In genomic region chr9:93204470-93205043, GRCh38 we compare ENCODE assay signal across 1 cellular context.
TF ChIP-seq lines count a peak whose summit lies in the region.

No MANE protein-coding gene starts in this region.

TF ChIP-seq in K562, 482 proteins besides CTCF, POLR2A, EP300 and RAD21:
- TF ChIP-seq TFE3 (CRISPR knock-in tag; IDR thresholded peaks at IDR 0.05) (no peak), ZZZ3 (IDR thresholded peaks at IDR 0.05) (no peak), ZFPM2 (CRISPR knock-in tag; IDR thresholded peaks at IDR 0.05) (no peak), ZNF175 (CRISPR knock-in tag; IDR thresholded peaks at IDR 0.05; ENCODE audit: low read depth) (no peak), ZEB2 (IDR thresholded peaks at IDR 0.05) (no peak), DDX20 (tag; IDR thresholded peaks at IDR 0.05; ENCODE audit: low read depth) (no peak), GABPB2 (CRISPR knock-in tag; conservative IDR thresholded peaks at IDR 0.05) (no peak), MEF2D (tag; conservative IDR thresholded peaks at IDR 0.05; ENCODE audit: low read depth) (no peak), CAMTA2 (CRISPR knock-in tag; conservative IDR thresholded peaks at IDR 0.05) (no peak), ELF1 (tag; IDR thresholded peaks at IDR 0.05) (no peak), ARHGAP35 (IDR thresholded peaks at IDR 0.05; ENCODE audit: partially characterized antibody) (no peak), ZNF764 (CRISPR knock-in tag; IDR thresholded peaks at IDR 0.05; ENCODE audit: low read depth) (no peak), ZNF232 (CRISPR knock-in tag; IDR thresholded peaks at IDR 0.05) (no peak)
- TF ChIP-seq, protein P1, sequence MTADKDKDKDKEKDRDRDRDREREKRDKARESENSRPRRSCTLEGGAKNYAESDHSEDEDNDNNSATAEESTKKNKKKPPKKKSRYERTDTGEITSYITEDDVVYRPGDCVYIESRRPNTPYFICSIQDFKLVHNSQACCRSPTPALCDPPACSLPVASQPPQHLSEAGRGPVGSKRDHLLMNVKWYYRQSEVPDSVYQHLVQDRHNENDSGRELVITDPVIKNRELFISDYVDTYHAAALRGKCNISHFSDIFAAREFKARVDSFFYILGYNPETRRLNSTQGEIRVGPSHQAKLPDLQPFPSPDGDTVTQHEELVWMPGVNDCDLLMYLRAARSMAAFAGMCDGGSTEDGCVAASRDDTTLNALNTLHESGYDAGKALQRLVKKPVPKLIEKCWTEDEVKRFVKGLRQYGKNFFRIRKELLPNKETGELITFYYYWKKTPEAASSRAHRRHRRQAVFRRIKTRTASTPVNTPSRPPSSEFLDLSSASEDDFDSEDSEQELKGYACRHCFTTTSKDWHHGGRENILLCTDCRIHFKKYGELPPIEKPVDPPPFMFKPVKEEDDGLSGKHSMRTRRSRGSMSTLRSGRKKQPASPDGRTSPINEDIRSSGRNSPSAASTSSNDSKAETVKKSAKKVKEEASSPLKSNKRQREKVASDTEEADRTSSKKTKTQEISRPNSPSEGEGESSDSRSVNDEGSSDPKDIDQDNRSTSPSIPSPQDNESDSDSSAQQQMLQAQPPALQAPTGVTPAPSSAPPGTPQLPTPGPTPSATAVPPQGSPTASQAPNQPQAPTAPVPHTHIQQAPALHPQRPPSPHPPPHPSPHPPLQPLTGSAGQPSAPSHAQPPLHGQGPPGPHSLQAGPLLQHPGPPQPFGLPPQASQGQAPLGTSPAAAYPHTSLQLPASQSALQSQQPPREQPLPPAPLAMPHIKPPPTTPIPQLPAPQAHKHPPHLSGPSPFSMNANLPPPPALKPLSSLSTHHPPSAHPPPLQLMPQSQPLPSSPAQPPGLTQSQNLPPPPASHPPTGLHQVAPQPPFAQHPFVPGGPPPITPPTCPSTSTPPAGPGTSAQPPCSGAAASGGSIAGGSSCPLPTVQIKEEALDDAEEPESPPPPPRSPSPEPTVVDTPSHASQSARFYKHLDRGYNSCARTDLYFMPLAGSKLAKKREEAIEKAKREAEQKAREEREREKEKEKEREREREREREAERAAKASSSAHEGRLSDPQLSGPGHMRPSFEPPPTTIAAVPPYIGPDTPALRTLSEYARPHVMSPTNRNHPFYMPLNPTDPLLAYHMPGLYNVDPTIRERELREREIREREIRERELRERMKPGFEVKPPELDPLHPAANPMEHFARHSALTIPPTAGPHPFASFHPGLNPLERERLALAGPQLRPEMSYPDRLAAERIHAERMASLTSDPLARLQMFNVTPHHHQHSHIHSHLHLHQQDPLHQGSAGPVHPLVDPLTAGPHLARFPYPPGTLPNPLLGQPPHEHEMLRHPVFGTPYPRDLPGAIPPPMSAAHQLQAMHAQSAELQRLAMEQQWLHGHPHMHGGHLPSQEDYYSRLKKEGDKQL (CRISPR knock-in tag; IDR thresholded peaks at IDR 0.05; ENCODE audit: borderline replicate concordance), result no peak
- TF ChIP-seq, protein P2, sequence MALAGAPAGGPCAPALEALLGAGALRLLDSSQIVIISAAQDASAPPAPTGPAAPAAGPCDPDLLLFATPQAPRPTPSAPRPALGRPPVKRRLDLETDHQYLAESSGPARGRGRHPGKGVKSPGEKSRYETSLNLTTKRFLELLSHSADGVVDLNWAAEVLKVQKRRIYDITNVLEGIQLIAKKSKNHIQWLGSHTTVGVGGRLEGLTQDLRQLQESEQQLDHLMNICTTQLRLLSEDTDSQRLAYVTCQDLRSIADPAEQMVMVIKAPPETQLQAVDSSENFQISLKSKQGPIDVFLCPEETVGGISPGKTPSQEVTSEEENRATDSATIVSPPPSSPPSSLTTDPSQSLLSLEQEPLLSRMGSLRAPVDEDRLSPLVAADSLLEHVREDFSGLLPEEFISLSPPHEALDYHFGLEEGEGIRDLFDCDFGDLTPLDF (CRISPR knock-in tag; IDR thresholded peaks at IDR 0.05), result no peak
- TF ChIP-seq, protein P3, sequence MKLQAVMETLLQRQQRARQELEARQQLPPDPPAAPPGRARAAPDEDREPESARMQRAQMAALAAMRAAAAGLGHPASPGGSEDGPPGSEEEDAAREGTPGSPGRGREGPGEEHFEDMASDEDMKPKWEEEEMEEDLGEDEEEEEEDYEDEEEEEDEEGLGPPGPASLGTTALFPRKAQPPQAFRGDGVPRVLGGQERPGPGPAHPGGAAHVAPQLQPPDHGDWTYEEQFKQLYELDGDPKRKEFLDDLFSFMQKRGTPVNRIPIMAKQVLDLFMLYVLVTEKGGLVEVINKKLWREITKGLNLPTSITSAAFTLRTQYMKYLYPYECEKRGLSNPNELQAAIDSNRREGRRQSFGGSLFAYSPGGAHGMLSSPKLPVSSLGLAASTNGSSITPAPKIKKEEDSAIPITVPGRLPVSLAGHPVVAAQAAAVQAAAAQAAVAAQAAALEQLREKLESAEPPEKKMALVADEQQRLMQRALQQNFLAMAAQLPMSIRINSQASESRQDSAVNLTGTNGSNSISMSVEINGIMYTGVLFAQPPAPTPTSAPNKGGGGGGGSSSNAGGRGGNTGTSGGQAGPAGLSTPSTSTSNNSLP (IDR thresholded peaks at IDR 0.05; ENCODE audit: borderline replicate concordance, low read depth, low read length), result no peak
- TF ChIP-seq, protein P4, sequence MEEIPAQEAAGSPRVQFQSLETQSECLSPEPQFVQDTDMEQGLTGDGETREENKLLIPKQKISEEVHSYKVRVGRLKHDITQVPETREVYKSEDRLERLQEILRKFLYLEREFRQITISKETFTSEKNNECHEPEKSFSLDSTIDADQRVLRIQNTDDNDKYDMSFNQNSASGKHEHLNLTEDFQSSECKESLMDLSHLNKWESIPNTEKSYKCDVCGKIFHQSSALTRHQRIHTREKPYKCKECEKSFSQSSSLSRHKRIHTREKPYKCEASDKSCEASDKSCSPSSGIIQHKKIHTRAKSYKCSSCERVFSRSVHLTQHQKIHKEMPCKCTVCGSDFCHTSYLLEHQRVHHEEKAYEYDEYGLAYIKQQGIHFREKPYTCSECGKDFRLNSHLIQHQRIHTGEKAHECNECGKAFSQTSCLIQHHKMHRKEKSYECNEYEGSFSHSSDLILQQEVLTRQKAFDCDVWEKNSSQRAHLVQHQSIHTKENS (CRISPR knock-in tag; IDR thresholded peaks at IDR 0.05), result no peak
